33 cellular contexts compared by ENCODE assay signal in genomic region chr1:74908131-74908530, GRCh38.
"Had no signal": no experiment of that assay in that cellular context is flagged by ENCODE, and none has a peak within 500 bp of the region (broad histone marks: within the 10 kb centered on the region; RNA-seq: fewer than 3 reads in every experiment).

No MANE protein-coding gene starts in this region.

- H3K36me3 ChIP-seq: MG63 had no signal

- DNase-seq: Karpas-422, MG63, MM.1S, NCI-H1048, NCI-H1092, NCI-H1092 treated with DMSO at 0.1 percent for 48 hours, NCI-H1105, NCI-H1105 treated with DMSO at 0.1 percent for 48 hours, NCI-H1417, NCI-H1417 treated with DMSO at 0.1 percent for 48 hours, NCI-H1436, NCI-H1436 treated with DMSO at 0.1 percent for 48 hours, NCI-H146, NCI-H1694, NCI-H1694 treated with DMSO at 0.1 percent for 48 hours, NCI-H187, NCI-H187 treated with DMSO at 0.1 percent for 48 hours, NCI-H1930, NCI-H2029, NCI-H2029 treated with DMSO at 0.1 percent for 48 hours, NCI-H2081, NCI-H2081 treated with DMSO at 0.1 percent for 48 hours, NCI-H2107, NCI-H2171, NCI-H2171 treated with DMSO at 0.1 percent for 48 hours, NCI-H2227 treated with DMSO at 0.1 percent for 48 hours, NCI-H226, NCI-H345, NCI-H446, NCI-H446 treated with DMSO at 0.1 percent for 48 hours, NCI-H510A, NCI-H510A treated with DMSO at 0.1 percent for 48 hours had no signal

- H3K9ac ChIP-seq: KMS-11 had no signal

- H3K4me3 ChIP-seq: MG63 had no signal

- H3K9me3 ChIP-seq: MG63 had no signal

- H3K27me3 ChIP-seq: MG63 had no signal

- H3K27ac ChIP-seq: KMS-11 had no signal

- H3K4me2 ChIP-seq: KMS-11 had no signal
